Comparison of ENCODE assay signal across 9 cellular contexts in genomic region chr1:24009406-24009805, GRCh38. TPM values are rescaled to one million over a fixed set of nuclear protein-coding genes. Genes with fewer than 3 reads are reported as not detected.
DNase-seq lines count a peak whose midpoint lies in the region; TF ChIP-seq lines count a peak whose summit lies in the region.
"Had no signal": no experiment of that assay in that cellular context is flagged by ENCODE, and none has a peak within 500 bp of the region (broad histone marks: within the 10 kb centered on the region; RNA-seq: fewer than 3 reads in every experiment).

No MANE protein-coding gene starts in this region.

- no peak overlapping the region for H3K4me3 Mint-ChIP-seq in CD4-positive, alpha-beta memory T cell

- intact Hi-C loops in esophagus squamous epithelium (cut with DNase I), result no loop called here
- intact Hi-C loops in head of caudate nucleus (cut with DNase I), result no loop called here
- intact Hi-C loops in CD4-positive, alpha-beta memory T cell (cut with micrococcal nuclease), result no loop called here

- no peak overlapping the region for H3K27ac ChIP-seq in esophagus squamous epithelium
- H3K27ac ChIP-seq in CD4-positive, alpha-beta memory T cell (ENCODE audit: low read depth, low read length), result no peak overlapping the region

- TF ChIP-seq CTCF in astrocyte of the spinal cord (IDR thresholded peaks at IDR 0.05; ENCODE audit: low read depth, low read length), result no peak
- no peak for TF ChIP-seq CTCF in kidney epithelial cell (IDR thresholded peaks at IDR 0.05; ENCODE audit: insufficient read depth, low read length, poor library complexity, severe bottlenecking)
- no peak for TF ChIP-seq CTCF in esophagus squamous epithelium (IDR thresholded peaks at IDR 0.05)

- DNase-seq in HT-29 (ENCODE audit: low spot score) (peak; percentile 82), astrocyte of the spinal cord (ENCODE audit: low read depth, low spot score) (peak; percentile 72), kidney epithelial cell (ENCODE audit: low read depth) (peak; percentile 56), esophagus squamous epithelium (lab: John Stamatoyannopoulos, UW) (no peak), head of caudate nucleus (no peak), medulla oblongata (ENCODE audit: extremely low spot score) (no peak)
- no peak for DNase-seq in CD4-positive, alpha-beta memory T cell
- DNase-seq: KG1, OCI-M1 had no signal

- no peaks in the 10 kb centered on the region for H3K36me3 ChIP-seq in kidney epithelial cell (ENCODE audit: control insufficient read depth, insufficient read depth, low read length)
- H3K36me3 ChIP-seq in esophagus squamous epithelium, result no peaks in the 10 kb centered on the region
- H3K36me3 ChIP-seq in CD4-positive, alpha-beta memory T cell (ENCODE audit: insufficient read depth, low read length), result no peaks in the 10 kb centered on the region

- no peaks in the 10 kb centered on the region for H3K27me3 ChIP-seq in kidney epithelial cell (ENCODE audit: control insufficient read depth, insufficient read depth, low read length)
- no peaks in the 10 kb centered on the region for H3K27me3 ChIP-seq in esophagus squamous epithelium
- no peaks in the 10 kb centered on the region for H3K27me3 ChIP-seq in CD4-positive, alpha-beta memory T cell (ENCODE audit: insufficient read depth, low read length)

- H3K36me3 Mint-ChIP-seq in CD4-positive, alpha-beta memory T cell, result no peaks in the 10 kb centered on the region

- 85 to 95% methylated on average over 1 of the region's 1 CpG for WGBS in esophagus squamous epithelium, 2 donors

- peaks cover 0 to 6% (median 6%) of the 10 kb centered on the region in 3 donors for H3K4me1 ChIP-seq in esophagus squamous epithelium
- H3K4me1 ChIP-seq in CD4-positive, alpha-beta memory T cell (ENCODE audit: insufficient read depth, low read length), result no peaks in the 10 kb centered on the region

- no peaks in the 10 kb centered on the region for H3K4me1 Mint-ChIP-seq in CD4-positive, alpha-beta memory T cell

- no peaks in the 10 kb centered on the region for H3K9me3 ChIP-seq in esophagus squamous epithelium
- no peaks in the 10 kb centered on the region for H3K9me3 ChIP-seq in CD4-positive, alpha-beta memory T cell (ENCODE audit: control insufficient read depth in 1 of 2, low read length in 2 of 2)

- H3K27me3 Mint-ChIP-seq in CD4-positive, alpha-beta memory T cell, result peaks cover 8 to 14% of the 10 kb centered on the region in 2 donors

- peaks cover 0 to 3% (median 0%) of the 10 kb centered on the region in 8 donors for H3K9me3 Mint-ChIP-seq in CD4-positive, alpha-beta memory T cell

- POLR2A ChIA-PET in CD4-positive, alpha-beta memory T cell (lab: Charles Lee; ENCODE audit: partially characterized antibody), result no interaction called here

- no peak for TF ChIP-seq POLR2A in esophagus squamous epithelium (IDR thresholded peaks at IDR 0.05)

- CTCF ChIA-PET in CD4-positive, alpha-beta memory T cell (lab: Charles Lee; ENCODE audit: partially characterized antibody), result no interaction called here

- no peak overlapping the region for H3K27ac Mint-ChIP-seq in CD4-positive, alpha-beta memory T cell

- in situ Hi-C loops in astrocyte of the spinal cord (cut with HindIII; ENCODE audit: low sequenced_read_pairs), result no loop called here

- H3K4me3 ChIP-seq in astrocyte of the spinal cord (ENCODE audit: low read depth, low read length) (no peak overlapping the region), kidney epithelial cell (ENCODE audit: low read depth, low read length) (no peak overlapping the region), esophagus squamous epithelium (no peak overlapping the region)
- no peak overlapping the region for H3K4me3 ChIP-seq in CD4-positive, alpha-beta memory T cell (ENCODE audit: low read length in 2 of 2)

RNA-seq across cellular contexts. Expression of gene SRSF10, which starts 29.3 kb away (rescaled TPM):
- total RNA-seq in HT-29 (2014; rRNA removed; shearing (Covaris generic)), result 140 and 147 TPM in 2 replicates
- 74.3 and 83.7 TPM in 2 replicates for total RNA-seq in kidney epithelial cell
- total RNA-seq in esophagus squamous epithelium, result 10 to 100 TPM; 45.1 to 96.1 (median 67.1) TPM
- total RNA-seq in CD4-positive, alpha-beta memory T cell, result 100 to 1,000 TPM; 163 to 169 TPM
- 100 to 1,000 TPM; 109 to 111 TPM for polyA plus RNA-seq in CD4-positive, alpha-beta memory T cell

RNA-seq across cellular contexts. Expression of gene PNRC2, which starts 49.8 kb away (rescaled TPM):
- 56.4 and 74.5 TPM in 2 replicates for total RNA-seq in HT-29 (2014; rRNA removed; shearing (Covaris generic))
- total RNA-seq in kidney epithelial cell (95.9 and 102 TPM in 2 replicates), esophagus squamous epithelium (100 to 1,000 TPM in 1 of 4 donors, 10 to 100 TPM in 3; 42.6 to 123 (median 88.7) TPM)
- total RNA-seq in CD4-positive, alpha-beta memory T cell, result 100 to 1,000 TPM; 156 to 160 TPM
- 100 to 1,000 TPM; 127 to 140 TPM for polyA plus RNA-seq in CD4-positive, alpha-beta memory T cell

Comparison
In these comparisons a context has a peak if more than half of its experiments do, and no peak if none do; other contexts are left out.
1. DNase-seq: peak in HT-29 (single experiment), astrocyte of the spinal cord (single experiment) and kidney epithelial cell (single experiment); none in esophagus squamous epithelium (single experiment), head of caudate nucleus (0 of 42), CD4-positive, alpha-beta memory T cell (0 of 5) and medulla oblongata (single experiment).